In genomic region chr9:14203366-14204056, GRCh38 we compare ENCODE assay signal across 9 cellular contexts.
DNase-seq lines count a peak whose midpoint lies in the region; ATAC-seq and TF ChIP-seq lines count a peak whose summit lies in the region.
"Had no signal": no experiment of that assay in that cellular context is flagged by ENCODE, and none has a peak within 500 bp of the region (broad histone marks: within the 10 kb centered on the region; RNA-seq: fewer than 3 reads in every experiment).

No MANE protein-coding gene starts in this region.

- 17 to 19% methylated on average over 12 of the region's 12 CpGs for WGBS in lower leg skin, 2 donors

- H3K9me3 Mint-ChIP-seq in activated naive CD4-positive, alpha-beta T cell treated with anti-CD3 and anti-CD28 coated beads, Interleukin-2, amount 50 U/mL, for 72 hours: peaks cover 5 to 12% of the 10 kb centered on the region in 2 donors

- TF ChIP-seq CTCF in lower leg skin (IDR thresholded peaks at IDR 0.05): no peak

- no peak overlapping the region for H3K27ac ChIP-seq in substantia nigra (ENCODE audit: low read depth, low read length, poor library complexity, severe bottlenecking)

- H3K4me3 ChIP-seq in lower leg skin (ENCODE audit: low read depth, poor library complexity, severe bottlenecking): no peak overlapping the region

- no peak overlapping the region for H3K27ac Mint-ChIP-seq in activated naive CD4-positive, alpha-beta T cell treated with anti-CD3 and anti-CD28 coated beads, Interleukin-2, amount 50 U/mL, for 72 hours

- TF ChIP-seq POLR2A in lower leg skin (IDR thresholded peaks at IDR 0.05): no peak

- intact Hi-C loops in lower leg skin (cut with DNase I; ENCODE audit: low total_unique reads): no loop called here

- no peaks in the 10 kb centered on the region for H3K36me3 Mint-ChIP-seq in activated naive CD4-positive, alpha-beta T cell treated with anti-CD3 and anti-CD28 coated beads, Interleukin-2, amount 50 U/mL, for 72 hours

- DNase-seq in NCI-H1105 (lab: John Stamatoyannopoulos, UW) (peak; percentile 82), dermis blood vessel endothelial cell (peak; percentile 74), lower leg skin (ENCODE audit: low spot score in 2 of 2) (peak; percentile 41 to 87), substantia nigra (lab: John Stamatoyannopoulos, UW) (peak in 39 of 49 donors; percentile 7 to 84 (median 40)), DMS114 treated with DMSO at 0.1 percent for 48 hours (lab: John Stamatoyannopoulos, UW; ENCODE audit: unreplicated experiment) (no peak), CD1c-positive myeloid dendritic cell (ENCODE audit: extremely low spot score) (no peak)
- no peak for DNase-seq in activated naive CD4-positive, alpha-beta T cell treated with anti-CD3 and anti-CD28 coated beads, Interleukin-2, amount 50 U/mL, for 72 hours (ENCODE audit: low spot score in 2 of 2)
- DNase-seq: activated T-cell treated with anti-CD3 and anti-CD28 coated beads, Interleukin-2, amount 50 U/mL, for 1 hour had no signal

- ATAC-seq in HG03025 (IDR thresholded peaks at IDR 0.05; ENCODE audit: low FRiP score, unreplicated experiment): no peak
- ATAC-seq in activated naive CD4-positive, alpha-beta T cell treated with anti-CD3 and anti-CD28 coated beads, Interleukin-2, amount 50 U/mL, for 72 hours: no peak

Comparison
In these comparisons a context has a peak if more than half of its experiments do, and no peak if none do; other contexts are left out.
1. DNase-seq: peak in NCI-H1105 (single experiment), dermis blood vessel endothelial cell (single experiment), lower leg skin (2 of 2) and substantia nigra (39 of 49); none in DMS114 treated with DMSO at 0.1 percent for 48 hours (single experiment), CD1c-positive myeloid dendritic cell (single experiment) and activated naive CD4-positive, alpha-beta T cell treated with anti-CD3 and anti-CD28 coated beads, Interleukin-2, amount 50 U/mL, for 72 hours (0 of 2).